22 cellular contexts compared by ENCODE assay signal in genomic region chr3:69137006-69137405, GRCh38. TPM values are rescaled to one million over a fixed set of nuclear protein-coding genes. Genes with fewer than 3 reads are reported as not detected.
"Had no signal": no experiment of that assay in that cellular context is flagged by ENCODE, and none has a peak within 500 bp of the region (broad histone marks: within the 10 kb centered on the region; RNA-seq: fewer than 3 reads in every experiment).

No MANE protein-coding gene starts in this region.

- H3K4me1 ChIP-seq: esophagus squamous epithelium, pancreas, right lobe of liver, tibial artery, upper lobe of right lung, vagina had no signal

- H3K27me3 ChIP-seq: esophagus squamous epithelium, pancreas, right lobe of liver, upper lobe of right lung, vagina had no signal

- H3K27ac Mint-ChIP-seq: natural killer cell; stimulated activated memory B cell treated with anti-CD40 and anti-IgM and Interleukin-4, amounts not matched to agents 10 μg/mL and 1 μg/mL and 100 μg/mL, for 72 hours; stimulated activated naive CD8-positive, alpha-beta T cell treated with anti-CD3 and anti-CD28 coated beads, Interleukin-15, Interleukin-2, amounts not matched to agents 100 ng/mL and 50 ng/mL, for 24 hours had no signal

- H3K27ac ChIP-seq: esophagus squamous epithelium, pancreas, psoas muscle, right lobe of liver, tibial artery, upper lobe of right lung, vagina had no signal

- H3K36me3 ChIP-seq: esophagus squamous epithelium, pancreas, right lobe of liver, tibial artery, upper lobe of right lung, vagina had no signal

- ATAC-seq: natural killer cell; pancreas; psoas muscle; right lobe of liver; stimulated activated memory B cell treated with anti-CD40 and anti-IgM and Interleukin-4, amounts not matched to agents 10 μg/mL and 1 μg/mL and 100 μg/mL, for 72 hours; upper lobe of right lung had no signal

- H3K4me1 Mint-ChIP-seq: natural killer cell; neural crest cell; stimulated activated memory B cell treated with anti-CD40 and anti-IgM and Interleukin-4, amounts not matched to agents 10 μg/mL and 1 μg/mL and 100 μg/mL, for 72 hours had no signal

- H3K9me3 Mint-ChIP-seq: natural killer cell; stimulated activated memory B cell treated with anti-CD40 and anti-IgM and Interleukin-4, amounts not matched to agents 10 μg/mL and 1 μg/mL and 100 μg/mL, for 72 hours; stimulated activated naive CD8-positive, alpha-beta T cell treated with anti-CD3 and anti-CD28 coated beads, Interleukin-15, Interleukin-2, amounts not matched to agents 100 ng/mL and 50 ng/mL, for 24 hours had no signal

- H3K36me3 Mint-ChIP-seq: natural killer cell; stimulated activated memory B cell treated with anti-CD40 and anti-IgM and Interleukin-4, amounts not matched to agents 10 μg/mL and 1 μg/mL and 100 μg/mL, for 72 hours had no signal

- H3K9me3 ChIP-seq: esophagus squamous epithelium, pancreas, psoas muscle, right lobe of liver, tibial artery, upper lobe of right lung, vagina had no signal

- H3K4me3 Mint-ChIP-seq: natural killer cell; neural crest cell; stimulated activated memory B cell treated with anti-CD40 and anti-IgM and Interleukin-4, amounts not matched to agents 10 μg/mL and 1 μg/mL and 100 μg/mL, for 72 hours; stimulated activated naive CD8-positive, alpha-beta T cell treated with anti-CD3 and anti-CD28 coated beads, Interleukin-15, Interleukin-2, amounts not matched to agents 100 ng/mL and 50 ng/mL, for 24 hours had no signal

- H3K4me3 ChIP-seq: esophagus squamous epithelium, pancreas, psoas muscle, right lobe of liver, tibial artery, upper lobe of right lung, vagina had no signal

- DNase-seq: dermis blood vessel endothelial cell; esophagus squamous epithelium; foreskin melanocyte; head of caudate nucleus; hippocampal formation; kidney glomerular epithelial cell; mammary epithelial cell; natural killer cell; occipital lobe; pancreas; psoas muscle; retina; right lobe of liver; stimulated activated CD4-positive, alpha-beta T cell treated with anti-CD3 and anti-CD28 coated beads, Interleukin-4, amount 100 ng/mL, for 1 hour; tibial artery; upper lobe of right lung had no signal

RNA-seq across cellular contexts. Expression of gene LMOD3, which starts 14.6 kb away (rescaled TPM):
- total RNA-seq: dermis blood vessel endothelial cell, epithelial cell of proximal tubule, lower leg skin, mammary epithelial cell, natural killer cell, vagina had no signal
- polyA plus RNA-seq: mammary epithelial cell, pancreas had no signal
